ENCODE assay signal across 19 cellular contexts in the genomic region with DNA sequence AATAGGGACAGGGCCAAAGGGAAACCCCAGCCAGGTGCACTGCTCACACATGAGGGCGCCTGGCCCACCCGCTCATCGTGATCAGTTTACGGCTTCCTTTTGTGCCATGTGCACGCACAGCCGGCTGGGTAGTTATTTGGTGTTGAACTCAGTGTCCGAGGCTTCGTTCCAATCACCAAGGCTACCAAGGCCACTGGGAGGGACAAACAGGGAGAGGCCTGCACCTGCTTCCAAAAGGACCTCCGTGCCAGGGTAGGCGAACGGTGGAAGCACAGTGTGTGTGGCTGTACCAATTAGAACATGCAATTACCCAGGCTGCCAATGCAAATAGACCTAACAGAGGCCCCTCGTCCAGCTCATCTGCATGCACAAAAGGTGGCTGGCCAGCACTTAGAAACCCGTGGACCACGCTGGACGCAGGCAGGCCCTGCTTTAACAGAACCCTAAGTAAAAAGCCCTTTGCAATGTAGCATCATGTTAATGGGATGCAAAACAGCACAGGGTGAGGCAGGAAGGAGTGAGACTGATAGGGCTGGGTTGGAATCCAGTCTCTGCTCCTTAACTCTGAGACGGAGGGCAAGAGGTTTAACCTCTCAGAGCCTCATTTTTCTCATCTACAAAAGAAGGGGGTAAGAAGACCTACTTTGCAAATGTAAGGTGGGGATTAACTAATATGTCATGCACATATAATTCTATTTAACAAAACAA.
DNase-seq lines count a peak whose midpoint lies in the region; ATAC-seq lines count a peak whose summit lies in the region.
"Had no signal": no experiment of that assay in that cellular context is flagged by ENCODE, and none has a peak within 500 bp of the region (broad histone marks: within the 10 kb centered on the region; RNA-seq: fewer than 3 reads in every experiment).

No MANE protein-coding gene starts in this region.

- H3K27me3 Mint-ChIP-seq in stimulated activated memory B cell treated with anti-CD40 and anti-IgM and Interleukin-4, amounts not matched to agents 10 μg/mL and 1 μg/mL and 100 μg/mL, for 72 hours = no peaks in the 10 kb centered on the region

- no peak overlapping the region for H3K27ac Mint-ChIP-seq in stimulated activated memory B cell treated with anti-CD40 and anti-IgM and Interleukin-4, amounts not matched to agents 10 μg/mL and 1 μg/mL and 100 μg/mL, for 72 hours
- H3K27ac Mint-ChIP-seq: natural killer cell had no signal

- peaks cover 7% of the 10 kb centered on the region for H3K36me3 Mint-ChIP-seq in stimulated activated memory B cell treated with anti-CD40 and anti-IgM and Interleukin-4, amounts not matched to agents 10 μg/mL and 1 μg/mL and 100 μg/mL, for 72 hours
- H3K36me3 Mint-ChIP-seq: natural killer cell had no signal

- DNase-seq in NCI-H1105 treated with DMSO at 0.1 percent for 48 hours (lab: John Stamatoyannopoulos, UW) (peak; percentile 3), NCI-H1105 (lab: John Stamatoyannopoulos, UW) (no peak), SHP77 (lab: John Stamatoyannopoulos, UW) (peak; percentile 81 to 91), left lobe of liver (ENCODE audit: low spot score) (no peak), substantia nigra (lab: John Stamatoyannopoulos, UW) (peak in 37 of 49 donors; percentile 4 to 76 (median 35))
- DNase-seq in activated T-cell treated with anti-CD3 and anti-CD28 coated beads, Interleukin-2, amount 50 U/mL, for 1 hour = no peak
- DNase-seq: activated CD4-positive, alpha-beta T cell treated with anti-CD3 and anti-CD28 coated beads for 1 hour; activated CD8-positive, alpha-beta memory T cell treated with anti-CD3 and anti-CD28 coated beads, Interleukin-2, amount 50 U/mL, for 48 hours; activated naive CD4-positive, alpha-beta T cell treated with Interleukin-2 at 50 U/mL for 16 hours; DMS79; GOT3; natural killer cell; NCI-H187 treated with DMSO at 0.1 percent for 48 hours; stimulated activated CD4-positive, alpha-beta T cell treated with anti-CD3 and anti-CD28 coated beads, Interleukin-1b, Interleukin-23, amount 100 ng/mL, for 48 hours; T-helper 2 cell had no signal

- ATAC-seq in left lobe of liver (peak; percentile 26), HG02623 (IDR thresholded peaks at IDR 0.05; ENCODE audit: unreplicated experiment) (no peak)
- no peak for ATAC-seq in stimulated activated memory B cell treated with anti-CD40 and anti-IgM and Interleukin-4, amounts not matched to agents 10 μg/mL and 1 μg/mL and 100 μg/mL, for 72 hours
- ATAC-seq: natural killer cell had no signal

- no peak overlapping the region for H3K27ac ChIP-seq in substantia nigra (ENCODE audit: low read depth, low read length, poor library complexity, severe bottlenecking)
- H3K27ac ChIP-seq: 22Rv1, thoracic aorta had no signal

- no peak overlapping the region for H3K4me3 Mint-ChIP-seq in stimulated activated memory B cell treated with anti-CD40 and anti-IgM and Interleukin-4, amounts not matched to agents 10 μg/mL and 1 μg/mL and 100 μg/mL, for 72 hours
- H3K4me3 Mint-ChIP-seq: natural killer cell had no signal

- H3K9me3 Mint-ChIP-seq in stimulated activated memory B cell treated with anti-CD40 and anti-IgM and Interleukin-4, amounts not matched to agents 10 μg/mL and 1 μg/mL and 100 μg/mL, for 72 hours = no peaks in the 10 kb centered on the region
- H3K9me3 Mint-ChIP-seq: natural killer cell had no signal

- H3K4me1 Mint-ChIP-seq in stimulated activated memory B cell treated with anti-CD40 and anti-IgM and Interleukin-4, amounts not matched to agents 10 μg/mL and 1 μg/mL and 100 μg/mL, for 72 hours = peaks cover 22% of the 10 kb centered on the region

Comparison
In these comparisons a context has a peak if more than half of its experiments do, and no peak if none do; other contexts are left out.
1. DNase-seq: peak in NCI-H1105 treated with DMSO at 0.1 percent for 48 hours (single experiment), SHP77 (2 of 2) and substantia nigra (37 of 49); none in NCI-H1105 (single experiment), left lobe of liver (single experiment) and activated T-cell treated with anti-CD3 and anti-CD28 coated beads, Interleukin-2, amount 50 U/mL, for 1 hour (single experiment).